17 cellular contexts compared by ENCODE assay signal in the genomic region with DNA sequence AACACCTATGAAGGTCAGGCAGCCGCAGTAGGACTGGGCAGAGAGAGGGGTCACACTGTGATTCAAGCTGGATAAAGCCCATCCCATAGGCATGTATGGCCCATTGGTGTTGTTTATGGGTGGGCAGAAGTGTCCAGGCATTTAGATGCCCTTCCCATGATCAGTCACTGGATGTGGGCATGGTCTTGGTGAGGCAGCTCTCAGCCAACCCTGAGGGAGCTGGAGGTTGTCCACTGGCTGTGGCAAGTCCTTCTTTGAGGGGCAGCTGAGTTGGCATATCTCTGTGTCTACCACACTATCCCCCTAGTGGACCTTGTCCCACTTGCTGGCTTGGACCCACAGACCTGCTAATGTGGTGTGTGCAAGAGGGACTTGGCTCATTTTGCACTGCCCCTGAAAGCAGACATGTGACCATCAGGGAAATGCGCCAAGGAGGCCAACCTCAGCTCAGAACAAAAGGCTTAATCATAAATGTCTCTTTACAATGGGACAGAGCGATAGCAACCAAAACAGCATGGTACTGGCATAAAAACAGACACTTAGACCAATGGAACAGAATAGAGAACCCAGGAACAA.
DNase-seq lines count a peak whose midpoint lies in the region; ATAC-seq and TF ChIP-seq lines count a peak whose summit lies in the region.
"Had no signal": no experiment of that assay in that cellular context is flagged by ENCODE, and none has a peak within 500 bp of the region (broad histone marks: within the 10 kb centered on the region; RNA-seq: fewer than 3 reads in every experiment).

No MANE protein-coding gene starts in this region.

- TF ChIP-seq EP300 in gastroesophageal sphincter (IDR thresholded peaks at IDR 0.05): no peak

- peaks cover 0 to 20% of the 10 kb centered on the region in 2 donors for H3K4me1 ChIP-seq in esophagus (ENCODE audit: control insufficient read depth in 2 of 2, insufficient read depth in 2 of 2, low read length in 1 of 2)
- H3K4me1 ChIP-seq in thyroid gland: peaks cover 30 to 44% of the 10 kb centered on the region in 2 donors
- H3K4me1 ChIP-seq in gastroesophageal sphincter: no peaks in the 10 kb centered on the region
- H3K4me1 ChIP-seq: Peyer's patch, prostate gland had no signal

- H3K27ac ChIP-seq in esophagus (ENCODE audit: low read depth in 2 of 2, low read length in 1 of 2): peak overlapping the region; percentile 81 to 97
- H3K27ac ChIP-seq in thyroid gland: peak overlapping the region; percentile 46 to 83 (median 71)
- H3K27ac ChIP-seq in gastroesophageal sphincter: no peak overlapping the region
- H3K27ac ChIP-seq: KMS-11, Peyer's patch had no signal

- WGBS in esophagus, 2 donors: 75 to 80% methylated on average over 3 of the region's 3 CpGs
- WGBS in thyroid gland, 2 donors: 88 to 89% methylated on average over 3 of the region's 3 CpGs
- 96% methylated on average over 2 of the region's 3 CpGs; no CpG with 5 or more reads in 1 of the 2 donors for WGBS in gastroesophageal sphincter (ENCODE audit: low coverage in 1 of 2), 2 donors

- H3K36me3 ChIP-seq in esophagus (ENCODE audit: control insufficient read depth in 2 of 2, insufficient read depth in 2 of 2, low read length in 1 of 2): no peaks in the 10 kb centered on the region
- H3K36me3 ChIP-seq in thyroid gland: no peaks in the 10 kb centered on the region
- no peaks in the 10 kb centered on the region for H3K36me3 ChIP-seq in gastroesophageal sphincter
- H3K36me3 ChIP-seq: Peyer's patch, prostate gland had no signal

- H3K9me3 ChIP-seq in esophagus (ENCODE audit: control insufficient read depth in 2 of 2, insufficient read depth in 1 of 2, low read depth in 1 of 2, low read length in 1 of 2): no peaks in the 10 kb centered on the region
- H3K9me3 ChIP-seq in thyroid gland: no peaks in the 10 kb centered on the region
- peaks cover 0 to 14% (median 0%) of the 10 kb centered on the region in 3 donors for H3K9me3 ChIP-seq in gastroesophageal sphincter
- H3K9me3 ChIP-seq: Peyer's patch, prostate gland had no signal

- DNase-seq in Right ventricle myocardium inferior (ENCODE audit: missing footprints) (no peak), cardiac septum (ENCODE audit: low spot score) (no peak), medulla oblongata (ENCODE audit: extremely low spot score) (peak; percentile 77), thyroid gland (peak; percentile 27), NOMO-1 treated with DMSO at 0.1 percent for 48 hours (lab: John Stamatoyannopoulos, UW; ENCODE audit: unreplicated experiment) (no peak)
- DNase-seq: ACHN; activated gamma-delta T cell treated with Interleukin-2 at 50 U/mL for 16 hours; CD8-positive, alpha-beta T cell; HCEC 1CT; NCI-H524 treated with DMSO at 0.1 percent for 48 hours; Peyer's patch; T-helper 1 cell had no signal

- TF ChIP-seq CTCF in thyroid gland (IDR thresholded peaks at IDR 0.05) (no peak), gastroesophageal sphincter (IDR thresholded peaks at IDR 0.05) (no peak)

- TF ChIP-seq POLR2A in thyroid gland (IDR thresholded peaks at IDR 0.05): no peak
- no peak for TF ChIP-seq POLR2A in gastroesophageal sphincter (IDR thresholded peaks at IDR 0.05)

- peak; percentile 30 for ATAC-seq in Right ventricle myocardium inferior
- ATAC-seq in gastroesophageal sphincter: no peak
- ATAC-seq in GM21526 (IDR thresholded peaks at IDR 0.05; ENCODE audit: low FRiP score, unreplicated experiment): no peak
- ATAC-seq: CD8-positive, alpha-beta T cell had no signal

- H3K4me3 ChIP-seq in esophagus (ENCODE audit: low read depth in 1 of 2, low read length in 2 of 2) (no peak overlapping the region), thyroid gland (replicated peaks in 1 of 3) (no peak overlapping the region), gastroesophageal sphincter (no peak overlapping the region)
- H3K4me3 ChIP-seq: Peyer's patch, prostate gland had no signal

- intact Hi-C loops in Right ventricle myocardium inferior (cut with DNase I): no loop called here
- intact Hi-C loops in cardiac septum (cut with DNase I): no loop called here
- intact Hi-C loops in thyroid gland (cut with DNase I): no loop called here

- H3K27me3 ChIP-seq in esophagus (ENCODE audit: control insufficient read depth in 1 of 2, insufficient read depth in 2 of 2, low read length in 2 of 2) (no peaks in the 10 kb centered on the region), thyroid gland (no peaks in the 10 kb centered on the region), gastroesophageal sphincter (no peaks in the 10 kb centered on the region)
- H3K27me3 ChIP-seq: Peyer's patch had no signal

Comparison
In these comparisons a context has a peak if more than half of its experiments do, and no peak if none do; other contexts are left out.
1. DNase-seq: peak in medulla oblongata (single experiment) and thyroid gland (2 of 2); none in Right ventricle myocardium inferior (single experiment), cardiac septum (single experiment) and NOMO-1 treated with DMSO at 0.1 percent for 48 hours (single experiment).
2. H3K27ac ChIP-seq: peak in esophagus (2 of 2) and thyroid gland (3 of 3); none in gastroesophageal sphincter (0 of 4).